ENCODE assay signal across 8 cellular contexts in genomic region chr19:737591-738093, GRCh38. TPM values are rescaled to one million over a fixed set of nuclear protein-coding genes. Genes with fewer than 3 reads are reported as not detected.
DNase-seq lines count a peak whose midpoint lies in the region; ATAC-seq lines count a peak whose summit lies in the region.

No MANE protein-coding gene starts in this region.

- peak; percentile 28 for DNase-seq in NCI-H2171 treated with DMSO at 0.1 percent for 48 hours (lab: John Stamatoyannopoulos, UW)
- no peak for DNase-seq in NCI-H2171 (lab: John Stamatoyannopoulos, UW)
- DNase-seq in RKO (ENCODE audit: low spot score), result peak; percentile 35
- peak; percentile 86 for DNase-seq in activated effector memory CD4-positive, alpha-beta T cell treated with anti-CD3 and anti-CD28 coated beads, Interleukin-2, amount 50 U/mL, for 16 hours
- no peak for DNase-seq in left cardiac atrium
- DNase-seq in stimulated activated CD4-positive, alpha-beta T cell treated with anti-CD3 and anti-CD28 coated beads, Interleukin-15, amount 100 ng/mL, for 1 hour (ENCODE audit: low read depth in 1 of 2, low spot score in 1 of 2), result peak; percentile 34 to 44
- DNase-seq in DMS153 (lab: John Stamatoyannopoulos, UW), result no peak

- intact Hi-C loops in left cardiac atrium (cut with DNase I), result loop anchor here in 1 of 2 donors (10.0 kb wide), 1 partner anchor 163 kb away; the partner anchor contains the start of gene BSG

- peak; percentile 45 to 53 for ATAC-seq in left cardiac atrium
- ATAC-seq in GM18907 (IDR thresholded peaks at IDR 0.05; ENCODE audit: unreplicated experiment), result no peak

RNA-seq across cellular contexts. Expression of gene MISP, which starts 13.3 kb away (rescaled TPM):
- total RNA-seq in left cardiac atrium, result under 1 TPM in 1 of 2 donors, not detected in 1; 0.18 TPM

RNA-seq across cellular contexts. Expression of gene PALM, which starts 28.9 kb away (rescaled TPM):
- total RNA-seq in left cardiac atrium, result 10 to 100 TPM; 48.9 to 49.7 TPM

RNA-seq across cellular contexts. Expression of gene PRSS57, which starts 42.4 kb away (rescaled TPM):
- not detected for total RNA-seq in left cardiac atrium

RNA-seq across cellular contexts. Expression of gene PTBP1, which starts 59.6 kb away (rescaled TPM):
- total RNA-seq in left cardiac atrium, result 100 to 1,000 TPM in 1 of 2 donors, 10 to 100 TPM in 1; 90.1 to 131 TPM

Comparison
In these comparisons a context has a peak if more than half of its experiments do, and no peak if none do; other contexts are left out.
1. DNase-seq: peak in NCI-H2171 treated with DMSO at 0.1 percent for 48 hours (single experiment), RKO (single experiment), activated effector memory CD4-positive, alpha-beta T cell treated with anti-CD3 and anti-CD28 coated beads, Interleukin-2, amount 50 U/mL, for 16 hours (single experiment) and stimulated activated CD4-positive, alpha-beta T cell treated with anti-CD3 and anti-CD28 coated beads, Interleukin-15, amount 100 ng/mL, for 1 hour (2 of 2); none in NCI-H2171 (single experiment), left cardiac atrium (single experiment) and DMS153 (single experiment).